ENCODE assay signal across 20 cellular contexts in genomic region chr1:27889506-27889905, GRCh38. TPM values are rescaled to one million over a fixed set of nuclear protein-coding genes. Genes with fewer than 3 reads are reported as not detected.
DNase-seq lines count a peak whose midpoint lies in the region; ATAC-seq, FAIRE-seq and TF ChIP-seq lines count a peak whose summit lies in the region.
"Had no signal": no experiment of that assay in that cellular context is flagged by ENCODE, and none has a peak within 500 bp of the region (broad histone marks: within the 10 kb centered on the region; RNA-seq: fewer than 3 reads in every experiment).

No MANE protein-coding gene starts in this region.

- no peak for DNase-seq in CD4-positive, alpha-beta T cell
- DNase-seq in GM19239 (ENCODE audit: insufficient read length, low spot score), result no peak
- no peak for DNase-seq in central memory CD8-positive, alpha-beta T cell (ENCODE audit: low spot score in 2 of 2)
- no peak for DNase-seq in A673 (ENCODE audit: low spot score)
- DNase-seq in AG20443 (ENCODE audit: low spot score), result no peak
- DNase-seq: activated CD4-positive, alpha-beta T cell treated with anti-CD3 and anti-CD28 coated beads, Interleukin-2, amount 50 U/mL, for 4 hours; activated naive CD4-positive, alpha-beta T cell; foreskin keratinocyte; Karpas-422; left ventricle myocardium superior; NCI-H1417; SJCRH30; stimulated activated naive CD4-positive, alpha-beta T cell had no signal

- peaks cover 88% of the 10 kb centered on the region for H3K36me3 ChIP-seq in neutrophil
- peaks cover 42% of the 10 kb centered on the region for H3K36me3 ChIP-seq in A673 (ENCODE audit: insufficient read depth, low read length, poor library complexity, severe bottlenecking)
- H3K36me3 ChIP-seq: breast epithelium had no signal

- peaks cover 45% of the 10 kb centered on the region for H3K4me1 Mint-ChIP-seq in CD4-positive, alpha-beta T cell (ENCODE audit: low read depth)
- H3K4me1 Mint-ChIP-seq in central memory CD8-positive, alpha-beta T cell, result peaks cover 68% of the 10 kb centered on the region

- no peak overlapping the region for H3K27ac ChIP-seq in CD4-positive, alpha-beta T cell (ENCODE audit: low read depth, low read length)
- H3K27ac ChIP-seq in neutrophil (peak overlapping the region; percentile 99), A673 (ENCODE audit: low read depth, low read length, poor library complexity, severe bottlenecking) (no peak overlapping the region)
- H3K27ac ChIP-seq: BLaER1, foreskin keratinocyte, SJCRH30, vagina had no signal

- H3K27ac Mint-ChIP-seq in CD4-positive, alpha-beta T cell, result peak overlapping the region; percentile 65
- peak overlapping the region; percentile 87 for H3K27ac Mint-ChIP-seq in central memory CD8-positive, alpha-beta T cell (ENCODE audit: low read depth)

- CTCF ChIA-PET in CD4-positive, alpha-beta T cell (lab: Charles Lee), result no interaction called here
- CTCF ChIA-PET in A673 (lab: Charles Lee), result no interaction called here

- TF ChIP-seq CTCF in CD4-positive, alpha-beta T cell (IDR thresholded peaks at IDR 0.05), result no peak
- no peak for TF ChIP-seq CTCF in neutrophil (IDR thresholded peaks at IDR 0.05)
- TF ChIP-seq CTCF in A673 (conservative IDR thresholded peaks at IDR 0.05; ENCODE audit: low read depth, low read length), result no peak

- no TSS peak for BruUV-seq in A673 (replicated peaks; lab: Mats Ljungman, UMichigan)

- H3K9me3 ChIP-seq in CD4-positive, alpha-beta T cell (ENCODE audit: control insufficient read depth, low read length), result no peaks in the 10 kb centered on the region
- no peaks in the 10 kb centered on the region for H3K9me3 ChIP-seq in neutrophil
- H3K9me3 ChIP-seq in A673 (ENCODE audit: low read depth, low read length, poor library complexity, severe bottlenecking), result no peaks in the 10 kb centered on the region
- H3K9me3 ChIP-seq: BLaER1, breast epithelium, SJCRH30, vagina had no signal

- intact Hi-C loops in CD4-positive, alpha-beta T cell (cut with DNase I, micrococcal nuclease), result no loop called here
- intact Hi-C loops in A673 (cut with micrococcal nuclease; ENCODE audit: unreplicated experiment), result no loop called here

- H3K4me3 ChIP-seq in neutrophil (ENCODE audit: low read depth in 1 of 2, low read length in 1 of 2) (peak overlapping the region in 1 of 2 experiments; percentile 15), A673 (ENCODE audit: low read depth, low read length, poor library complexity, severe bottlenecking) (no peak overlapping the region)
- H3K4me3 ChIP-seq: BLaER1, breast epithelium, SJCRH30, vagina had no signal

- POLR2A ChIA-PET in CD4-positive, alpha-beta T cell (lab: Charles Lee), result no interaction called here
- POLR2A ChIA-PET in A673 (lab: Charles Lee; ENCODE audit: low non-redundant PET), result no interaction called here

- H3K27me3 ChIP-seq in CD4-positive, alpha-beta T cell (ENCODE audit: control insufficient read depth, insufficient read depth, low read length), result no peaks in the 10 kb centered on the region
- H3K27me3 ChIP-seq in neutrophil, result no peaks in the 10 kb centered on the region
- H3K27me3 ChIP-seq in A673 (replicated peaks; ENCODE audit: insufficient read depth, low read depth, low read length, poor library complexity), result no peaks in the 10 kb centered on the region
- H3K27me3 ChIP-seq: BLaER1, breast epithelium, foreskin keratinocyte, SJCRH30, vagina had no signal

- H3K27me3 Mint-ChIP-seq in CD4-positive, alpha-beta T cell, result no peaks in the 10 kb centered on the region
- no peaks in the 10 kb centered on the region for H3K27me3 Mint-ChIP-seq in central memory CD8-positive, alpha-beta T cell

- FAIRE-seq in GM19239 (lab: Jason Lieb, UNC), result peak; percentile 18
- FAIRE-seq: endometrium had no signal

- peaks cover 84% of the 10 kb centered on the region for H3K36me3 Mint-ChIP-seq in CD4-positive, alpha-beta T cell (ENCODE audit: low read depth)
- peaks cover 61% of the 10 kb centered on the region for H3K36me3 Mint-ChIP-seq in central memory CD8-positive, alpha-beta T cell (ENCODE audit: insufficient read depth)

- peaks cover 91 to 92% of the 10 kb centered on the region in 2 experiments for H3K4me1 ChIP-seq in neutrophil (ENCODE audit: control insufficient read depth in 1 of 2, insufficient read depth in 1 of 2, low read depth in 1 of 2, low read length in 1 of 2)
- H3K4me1 ChIP-seq in A673 (ENCODE audit: insufficient read depth, low read length, poor library complexity, severe bottlenecking), result no peaks in the 10 kb centered on the region
- H3K4me1 ChIP-seq: breast epithelium, foreskin keratinocyte, vagina had no signal

- no peak for ATAC-seq in CD4-positive, alpha-beta T cell (ENCODE audit: poor library complexity)
- no peak for ATAC-seq in central memory CD8-positive, alpha-beta T cell (replicated peaks; ENCODE audit: extremely low read depth, poor library complexity, severe bottlenecking)
- ATAC-seq in HG03457 (IDR thresholded peaks at IDR 0.05; ENCODE audit: unreplicated experiment), result no peak
- ATAC-seq: foreskin keratinocyte, left ventricle myocardium superior had no signal

- H3K9me3 Mint-ChIP-seq in CD4-positive, alpha-beta T cell, result no peaks in the 10 kb centered on the region
- H3K9me3 Mint-ChIP-seq in central memory CD8-positive, alpha-beta T cell, result no peaks in the 10 kb centered on the region
- H3K9me3 Mint-ChIP-seq: neural crest cell had no signal

- no peak overlapping the region for H3K4me3 Mint-ChIP-seq in CD4-positive, alpha-beta T cell
- peak overlapping the region; percentile 31 for H3K4me3 Mint-ChIP-seq in central memory CD8-positive, alpha-beta T cell
- H3K4me3 Mint-ChIP-seq: neural crest cell had no signal

RNA-seq across cellular contexts. Expression of gene THEMIS2, which starts 17.2 kb away (rescaled TPM):
- total RNA-seq in CD4-positive, alpha-beta T cell, result 10 to 100 TPM; 20.2 to 21.6 TPM
- total RNA-seq in A673 (2021), result 2.0 and 5.0 TPM in 2 replicates

RNA-seq across cellular contexts. Expression of gene RPA2, which starts 24.9 kb away (rescaled TPM):
- 1 to 10 TPM; 7.0 to 7.5 TPM for total RNA-seq in CD4-positive, alpha-beta T cell
- total RNA-seq in A673 (2021), result 73.6 and 88.9 TPM in 2 replicates

RNA-seq across cellular contexts. Expression of gene SMPDL3B, which starts 45.3 kb away (rescaled TPM):
- total RNA-seq in CD4-positive, alpha-beta T cell, result not detected
- 0.61 and 0.62 TPM in 2 replicates for total RNA-seq in A673 (2021)
- total RNA-seq: left ventricle myocardium superior, neural crest cell had no signal

RNA-seq across cellular contexts. Expression of gene PPP1R8, which starts 58.9 kb away (rescaled TPM):
- 10 to 100 TPM; 14.8 to 15.7 TPM for total RNA-seq in CD4-positive, alpha-beta T cell
- total RNA-seq in A673 (2021), result 60.9 and 68.8 TPM in 2 replicates
